In the genomic region with DNA sequence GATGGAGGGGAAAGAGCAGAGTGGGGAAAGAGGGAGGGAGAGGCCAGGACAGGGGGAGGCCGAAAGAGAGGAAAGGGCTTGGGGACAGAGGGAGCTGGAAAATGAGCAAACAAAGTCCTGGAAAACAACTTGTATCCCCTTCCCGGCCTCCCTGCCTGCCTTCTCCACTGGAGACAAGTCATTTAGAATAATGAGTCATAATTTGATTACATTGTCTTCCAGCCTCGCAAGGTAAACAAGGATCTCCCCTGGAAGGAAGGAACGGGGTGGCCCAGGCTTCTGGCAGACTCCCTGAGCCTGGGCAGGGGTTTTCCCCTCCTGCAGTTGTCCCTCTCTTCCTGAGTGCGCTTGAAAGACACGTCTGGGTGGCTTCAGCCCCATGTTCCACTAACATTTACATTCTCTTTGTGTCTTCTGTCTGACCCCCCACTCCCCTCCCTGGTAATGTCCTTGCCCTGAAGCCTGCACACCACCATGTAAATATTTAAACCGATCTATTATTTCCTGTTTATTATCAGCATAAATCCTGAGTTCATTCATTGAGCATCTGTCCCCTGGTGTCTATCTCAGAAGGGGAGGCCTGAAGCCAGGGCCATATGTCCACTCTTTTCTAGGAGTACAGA, we compare ENCODE assay signal across 10 cellular contexts. TPM values are rescaled to one million over a fixed set of nuclear protein-coding genes. Genes with fewer than 3 reads are reported as not detected.
A peak's percentile ranks its signal among the peaks of the same experiment; 100 is the strongest.
DNase-seq lines count a peak whose midpoint lies in the region; ATAC-seq and TF ChIP-seq lines count a peak whose summit lies in the region.
"Had no signal": no experiment of that assay in that cellular context is flagged by ENCODE, and none has a peak within 500 bp of the region (broad histone marks: within the 10 kb centered on the region; RNA-seq: fewer than 3 reads in every experiment).

No MANE protein-coding gene starts in this region.

- intact Hi-C loops in left ventricle myocardium inferior (cut with micrococcal nuclease) (no loop called here), Right ventricle myocardium inferior (cut with DNase I) (no loop called here), vagina (cut with DNase I) (no loop called here), natural killer cell (cut with micrococcal nuclease) (no loop called here)

- no peak for DNase-seq in left ventricle myocardium inferior
- no peak for DNase-seq in Right ventricle myocardium inferior (ENCODE audit: missing footprints)
- no peak for DNase-seq in vagina (ENCODE audit: extremely low spot score in 2 of 2)
- no peak for DNase-seq in cerebellar nuclear complex (lab: John Stamatoyannopoulos, UW)
- no peak for DNase-seq in HEK293T (ENCODE audit: extremely low spot score)
- DNase-seq in natural killer cell: no peak
- DNase-seq: occipital lobe had no signal

- H3K27me3 Mint-ChIP-seq in natural killer cell (ENCODE audit: low read depth in 2 of 2): peaks cover 18 to 41% of the 10 kb centered on the region in 2 donors

- no peak for TF ChIP-seq POLR2A in vagina (IDR thresholded peaks at IDR 0.05)

- no peak for TF ChIP-seq RAD21 in liver (IDR thresholded peaks at IDR 0.05)

- CTCF ChIA-PET in HEK293T (lab: Yijun Ruan, JAX): no interaction called here

- no peaks in the 10 kb centered on the region for H3K9me3 Mint-ChIP-seq in natural killer cell

- TF ChIP-seq CTCF in left ventricle myocardium inferior (IDR thresholded peaks at IDR 0.05; ENCODE audit: borderline replicate concordance) (no peak), VCaP (conservative IDR thresholded peaks at IDR 0.05) (no peak), liver (IDR thresholded peaks at IDR 0.05; ENCODE audit: low read depth, low read length, missing input control) (no peak), vagina (IDR thresholded peaks at IDR 0.05) (no peak), natural killer cell (IDR thresholded peaks at IDR 0.05) (no peak)

- H3K4me1 ChIP-seq in left ventricle myocardium inferior (peaks cover 78% of the 10 kb centered on the region), liver (ENCODE audit: control insufficient read depth in 4 of 4, insufficient read depth in 4 of 4, low read length in 3 of 4) (peaks cover 0 to 8% (median 4%) of the 10 kb centered on the region in 4 donors), vagina (peaks cover 55% of the 10 kb centered on the region)

- H3K27ac ChIP-seq in left ventricle myocardium inferior (replicated peaks): peak overlapping the region; percentile 46
- H3K27ac ChIP-seq in VCaP: peak overlapping the region; percentile 67
- H3K27ac ChIP-seq in liver (ENCODE audit: low read depth in 1 of 2, low read length in 2 of 2): peak overlapping the region; percentile 43 to 71
- peak overlapping the region; percentile 21 for H3K27ac ChIP-seq in vagina

- H3K9me3 ChIP-seq in left ventricle myocardium inferior (replicated peaks) (no peaks in the 10 kb centered on the region), liver (ENCODE audit: control insufficient read depth in 4 of 4, low read length in 3 of 4) (no peaks in the 10 kb centered on the region), vagina (no peaks in the 10 kb centered on the region)
- H3K9me3 ChIP-seq: BLaER1 treated with 17β-estradiol and CSF1 and Interleukin-3, amounts not matched to agents 10 nM and 100 nM had no signal

- peak overlapping the region in 1 of 2 donors; percentile 5 for H3K9ac ChIP-seq in liver (ENCODE audit: low read depth in 1 of 2, low read length in 2 of 2)
- H3K9ac ChIP-seq: BLaER1 treated with 17β-estradiol and CSF1 and Interleukin-3, amounts not matched to agents 10 nM and 100 nM had no signal

- 65% methylated on average over 7 of the region's 7 CpGs for WGBS in liver

- H3K4me3 ChIP-seq in left ventricle myocardium inferior: no peak overlapping the region
- H3K4me3 ChIP-seq in liver (ENCODE audit: low read depth in 1 of 3, low read length in 3 of 3): no peak overlapping the region
- H3K4me3 ChIP-seq in vagina: no peak overlapping the region
- H3K4me3 ChIP-seq: BLaER1 treated with 17β-estradiol and CSF1 and Interleukin-3, amounts not matched to agents 10 nM and 100 nM had no signal

- no peak overlapping the region for H3K27ac Mint-ChIP-seq in natural killer cell

- no peaks in the 10 kb centered on the region for H3K4me1 Mint-ChIP-seq in natural killer cell

- H3K36me3 Mint-ChIP-seq in natural killer cell: no peaks in the 10 kb centered on the region

- ATAC-seq in Right ventricle myocardium inferior (no peak), natural killer cell (no peak)

- no peak overlapping the region for H3K4me3 Mint-ChIP-seq in natural killer cell

- H3K36me3 ChIP-seq in left ventricle myocardium inferior: no peaks in the 10 kb centered on the region
- H3K36me3 ChIP-seq in liver (ENCODE audit: control insufficient read depth in 4 of 4, insufficient read depth in 3 of 4, low read depth in 1 of 4, low read length in 3 of 4): no peaks in the 10 kb centered on the region
- no peaks in the 10 kb centered on the region for H3K36me3 ChIP-seq in vagina
- H3K36me3 ChIP-seq: BLaER1 treated with 17β-estradiol and CSF1 and Interleukin-3, amounts not matched to agents 10 nM and 100 nM had no signal

- POLR2A ChIA-PET in HEK293T (lab: Yijun Ruan, JAX): interaction anchor here (1.3 to 6.2 kb wide), 2 partner anchors 12 to 70 kb away, joined by 4 to 19 read pairs; a partner anchor contains a TSS

- H3K27me3 ChIP-seq in left ventricle myocardium inferior (ENCODE audit: low read depth): no peaks in the 10 kb centered on the region
- peaks cover 0 to 4% (median 0%) of the 10 kb centered on the region in 4 donors for H3K27me3 ChIP-seq in liver (ENCODE audit: control insufficient read depth in 4 of 4, insufficient read depth in 4 of 4, low read length in 3 of 4)
- no peaks in the 10 kb centered on the region for H3K27me3 ChIP-seq in vagina
- H3K27me3 ChIP-seq: BLaER1 treated with 17β-estradiol and CSF1 and Interleukin-3, amounts not matched to agents 10 nM and 100 nM had no signal

TF ChIP-seq in liver, 16 proteins besides CTCF, POLR2A, EP300 and RAD21:
- TF ChIP-seq SP1 (IDR thresholded peaks at IDR 0.05) (no peak), JUND (IDR thresholded peaks at IDR 0.05) (peak in 1 of 2 donors; percentile 38)

TF ChIP-seq in HEK293T, 16 proteins besides CTCF, POLR2A, EP300 and RAD21:
- TF ChIP-seq L3MBTL2 (conservative IDR thresholded peaks at IDR 0.05) (no peak), LEF1 (IDR thresholded peaks at IDR 0.05; ENCODE audit: borderline replicate concordance) (no peak), CTBP1 (IDR thresholded peaks at IDR 0.05; ENCODE audit: borderline replicate concordance) (no peak), ZNF384 (IDR thresholded peaks at IDR 0.05) (no peak), TARDBP (IDR thresholded peaks at IDR 0.05) (no peak), ELF4 (IDR thresholded peaks at IDR 0.05) (no peak), BHLHE40 (IDR thresholded peaks at IDR 0.05; ENCODE audit: borderline replicate concordance) (no peak), FOXK2 (IDR thresholded peaks at IDR 0.05) (no peak), FOXM1 (IDR thresholded peaks at IDR 0.05; ENCODE audit: borderline replicate concordance) (no peak), FOXA1 (IDR thresholded peaks at IDR 0.05) (no peak), SP1 (IDR thresholded peaks at IDR 0.05) (no peak)
- TF ChIP-seq, protein P1, sequence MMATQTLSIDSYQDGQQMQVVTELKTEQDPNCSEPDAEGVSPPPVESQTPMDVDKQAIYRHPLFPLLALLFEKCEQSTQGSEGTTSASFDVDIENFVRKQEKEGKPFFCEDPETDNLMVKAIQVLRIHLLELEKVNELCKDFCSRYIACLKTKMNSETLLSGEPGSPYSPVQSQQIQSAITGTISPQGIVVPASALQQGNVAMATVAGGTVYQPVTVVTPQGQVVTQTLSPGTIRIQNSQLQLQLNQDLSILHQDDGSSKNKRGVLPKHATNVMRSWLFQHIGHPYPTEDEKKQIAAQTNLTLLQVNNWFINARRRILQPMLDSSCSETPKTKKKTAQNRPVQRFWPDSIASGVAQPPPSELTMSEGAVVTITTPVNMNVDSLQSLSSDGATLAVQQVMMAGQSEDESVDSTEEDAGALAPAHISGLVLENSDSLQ (IDR thresholded peaks at IDR 0.05): no peak

RNA-seq across cellular contexts. Expression of a gene that starts 12.1 kb away (rescaled TPM):
- total RNA-seq in left ventricle myocardium inferior: 41.8 TPM
- total RNA-seq in Right ventricle myocardium inferior: 43.1 TPM
- total RNA-seq in liver: 10 to 100 TPM; 21.5 to 27.0 TPM
- 10 to 100 TPM; 43.1 to 50.5 TPM for polyA plus RNA-seq in liver
- total RNA-seq in vagina: 31.9 TPM
- 10 to 100 TPM; 29.0 to 39.8 (median 33.1) TPM for total RNA-seq in natural killer cell

RNA-seq across cellular contexts. Expression of a gene that starts 54.8 kb away (rescaled TPM):
- 0.08 TPM for total RNA-seq in left ventricle myocardium inferior
- total RNA-seq in Right ventricle myocardium inferior: 0.11 TPM
- total RNA-seq in liver: under 1 TPM; under 0.01 to 0.19 TPM
- under 1 TPM; 0.09 to 0.15 TPM for polyA plus RNA-seq in liver
- 0.74 TPM for total RNA-seq in vagina
- under 1 TPM in 1 of 3 donors, not detected in 2; 0.23 TPM for total RNA-seq in natural killer cell
